Comparison of ENCODE assay signal across 9 cellular contexts in genomic region chr11:14642873-14643696, GRCh38. TPM values are rescaled to one million over a fixed set of nuclear protein-coding genes. Genes with fewer than 3 reads are reported as not detected.
A peak's percentile ranks its signal among the peaks of the same experiment; 100 is the strongest.
DNase-seq lines count a peak whose midpoint lies in the region; ATAC-seq and TF ChIP-seq lines count a peak whose summit lies in the region.
"Had no signal": no experiment of that assay in that cellular context is flagged by ENCODE, and none has a peak within 500 bp of the region (broad histone marks: within the 10 kb centered on the region; RNA-seq: fewer than 3 reads in every experiment).

No MANE protein-coding gene starts in this region.

- peaks cover 48% of the 10 kb centered on the region for H3K27me3 Mint-ChIP-seq in osteocyte (ENCODE audit: unreplicated experiment)

- H3K9me3 ChIP-seq in endocrine pancreas (ENCODE audit: control insufficient read depth, low read length) = no peaks in the 10 kb centered on the region

- no peaks in the 10 kb centered on the region for H3K9me3 Mint-ChIP-seq in osteocyte (ENCODE audit: unreplicated experiment)

- H3K9ac ChIP-seq in endocrine pancreas (ENCODE audit: control insufficient read depth, insufficient read depth, low read length) = peak overlapping the region; percentile 76

- H3K4me3 ChIP-seq in GM12865 (ENCODE audit: low read depth, low read length) (peak overlapping the region; percentile 92), endocrine pancreas (ENCODE audit: control insufficient read depth, insufficient read depth, low read length) (peak overlapping the region; percentile 41)

- no peaks in the 10 kb centered on the region for H3K36me3 ChIP-seq in endocrine pancreas (ENCODE audit: control insufficient read depth, insufficient read depth, low read length)

- H3K27ac Mint-ChIP-seq in osteocyte (ENCODE audit: unreplicated experiment) = no peak overlapping the region

- no peak for TF ChIP-seq CTCF in GM12865 (IDR thresholded peaks at IDR 0.05; ENCODE audit: insufficient read depth, low read depth, low read length, missing control alignments)
- TF ChIP-seq CTCF in osteocyte (IDR thresholded peaks at IDR 0.05) = no peak

- peaks cover 11% of the 10 kb centered on the region for H3K4me1 ChIP-seq in endocrine pancreas (ENCODE audit: control insufficient read depth, insufficient read depth, low read length)

- peak overlapping the region; percentile 55 for H3K4me3 Mint-ChIP-seq in osteocyte (ENCODE audit: unreplicated experiment)

- no peak for ATAC-seq in HG03108 (IDR thresholded peaks at IDR 0.05; ENCODE audit: unreplicated experiment)
- ATAC-seq in HG02798 (IDR thresholded peaks at IDR 0.05; ENCODE audit: poor library complexity, unreplicated experiment) = no peak

- peaks cover 6% of the 10 kb centered on the region for H3K4me1 Mint-ChIP-seq in osteocyte (ENCODE audit: unreplicated experiment)

- peak; percentile 5 for DNase-seq in GM12865 (ENCODE audit: low read depth)
- peak; percentile 47 for DNase-seq in RKO (ENCODE audit: low spot score)
- DNase-seq in osteocyte (ENCODE audit: extremely low spot score, unreplicated experiment) = no peak
- DNase-seq in NOMO-1 treated with dmso at 0.1 percent for 144 hours (lab: John Stamatoyannopoulos, UW; ENCODE audit: unreplicated experiment) = no peak
- no peak for DNase-seq in NCI-H1048 (lab: John Stamatoyannopoulos, UW)

- H3K36me3 Mint-ChIP-seq in osteocyte (ENCODE audit: unreplicated experiment) = no peaks in the 10 kb centered on the region

- no peaks in the 10 kb centered on the region for H3K27me3 ChIP-seq in endocrine pancreas (ENCODE audit: control insufficient read depth, insufficient read depth, low read length)

RNA-seq across cellular contexts. Expression of gene PDE3B, which starts 0.5 kb away (rescaled TPM):
- total RNA-seq in osteocyte = 0.08 and 0.16 TPM in 2 replicates
- total RNA-seq: M059J had no signal

Comparison
In these comparisons a context has a peak if more than half of its experiments do, and no peak if none do; other contexts are left out.
1. DNase-seq: peak in GM12865 (single experiment) and RKO (single experiment); none in osteocyte (single experiment), NOMO-1 treated with dmso at 0.1 percent for 144 hours (single experiment) and NCI-H1048 (single experiment).